Comparison of ENCODE assay signal across 1 cellular context in the genomic region with DNA sequence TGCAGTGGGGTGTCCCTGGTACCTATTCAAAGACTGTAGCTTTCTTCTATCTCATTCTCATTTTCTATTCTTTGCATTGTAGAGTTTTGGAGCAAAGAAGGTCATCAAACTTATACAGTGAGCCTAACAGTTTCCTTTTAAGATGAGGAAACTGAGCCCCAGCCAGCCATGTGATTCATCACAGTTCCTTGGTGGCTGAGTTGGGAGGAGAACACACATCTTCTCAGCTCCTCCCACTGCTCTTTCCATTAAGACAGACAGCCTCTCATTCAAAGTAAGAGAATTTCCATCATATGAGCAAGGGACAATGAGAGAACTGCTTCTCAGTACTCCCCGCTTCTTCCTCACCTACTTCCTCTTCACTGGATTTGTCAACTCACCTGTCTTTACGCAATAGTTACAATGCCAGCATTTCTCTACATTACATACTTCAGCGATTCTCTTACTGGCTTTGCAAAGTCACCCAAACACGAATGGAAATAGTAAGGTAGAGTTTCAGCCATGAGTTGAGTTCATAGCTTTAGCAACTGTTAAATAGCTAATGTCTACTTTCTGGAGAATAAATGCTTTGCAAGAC.
TF ChIP-seq lines count a peak whose summit lies in the region.

No MANE protein-coding gene starts in this region.

TF ChIP-seq in IMR-90, 13 proteins besides CTCF, POLR2A, EP300 and RAD21:
- TF ChIP-seq BHLHE40 (IDR thresholded peaks at IDR 0.05; ENCODE audit: low read depth, low read length), result no peak
- no peak for TF ChIP-seq MAZ (IDR thresholded peaks at IDR 0.05; ENCODE audit: borderline replicate concordance, low read depth, low read length)
- TF ChIP-seq MAFK (IDR thresholded peaks at IDR 0.05; ENCODE audit: low read depth, low read length), result no peak
- TF ChIP-seq CEBPB (IDR thresholded peaks at IDR 0.05; ENCODE audit: low read depth, low read length), result 0 out of 2 replicates have a peak, but pooled peaks have one; percentile 11
